In genomic region chr17:29619251-29619650, GRCh38 we compare ENCODE assay signal across 9 cellular contexts.
DNase-seq lines count a peak whose midpoint lies in the region; ATAC-seq and TF ChIP-seq lines count a peak whose summit lies in the region.
"Had no signal": no experiment of that assay in that cellular context is flagged by ENCODE, and none has a peak within 500 bp of the region (broad histone marks: within the 10 kb centered on the region; RNA-seq: fewer than 3 reads in every experiment).

No MANE protein-coding gene starts in this region.

- no peaks in the 10 kb centered on the region for H3K36me3 ChIP-seq in HAP-1 (replicated peaks)
- H3K36me3 ChIP-seq: prostate gland had no signal

- H3K27me3 ChIP-seq in HAP-1 (ENCODE audit: low read depth), result no peaks in the 10 kb centered on the region

- in situ Hi-C loops in HAP-1 (cut with MboI; ENCODE audit: low sequenced_read_pairs), result loop anchor here (5.0 to 25.0 kb wide), 2 partner anchors 52 to 318 kb away; partner anchors contain the start of genes ABHD15, EFCAB5, SSH2 and TP53I13

- no peaks in the 10 kb centered on the region for H3K9me3 ChIP-seq in HAP-1
- H3K9me3 ChIP-seq: prostate gland had no signal

- ATAC-seq in GM18502 (IDR thresholded peaks at IDR 0.05; ENCODE audit: poor library complexity, unreplicated experiment) (no peak), HG03095 (IDR thresholded peaks at IDR 0.05; ENCODE audit: unreplicated experiment) (no peak)

- H3K4me3 ChIP-seq in retinal pigment epithelial cell (ENCODE audit: low read length) (no peak overlapping the region), HAP-1 (no peak overlapping the region)
- H3K4me3 ChIP-seq: prostate gland had no signal

- TF ChIP-seq CTCF in retinal pigment epithelial cell (conservative IDR thresholded peaks at IDR 0.05; ENCODE audit: low read depth, low read length), result peak; percentile 63

- peaks cover 23% of the 10 kb centered on the region for H3K4me1 ChIP-seq in HAP-1

- DNase-seq in SIG-M5 treated with dmso at 0.1 percent for 504 hours (lab: John Stamatoyannopoulos, UW; ENCODE audit: unreplicated experiment) (peak; percentile 52), SIG-M5 (lab: John Stamatoyannopoulos, UW) (no peak), MV-4-11 (lab: John Stamatoyannopoulos, UW) (peak; percentile 63), ecto neural progenitor cell (ENCODE audit: low spot score) (peak; percentile 57), retinal pigment epithelial cell (ENCODE audit: low read depth) (peak; percentile 49), HAP-1 (ENCODE audit: low spot score in 2 of 2) (no peak)

Comparison
In these comparisons a context has a peak if more than half of its experiments do, and no peak if none do; other contexts are left out.
1. DNase-seq: peak in SIG-M5 treated with dmso at 0.1 percent for 504 hours (single experiment), MV-4-11 (single experiment), ecto neural progenitor cell (single experiment) and retinal pigment epithelial cell (single experiment); none in SIG-M5 (single experiment) and HAP-1 (0 of 2).